ENCODE assay signal across 12 cellular contexts in the genomic region with DNA sequence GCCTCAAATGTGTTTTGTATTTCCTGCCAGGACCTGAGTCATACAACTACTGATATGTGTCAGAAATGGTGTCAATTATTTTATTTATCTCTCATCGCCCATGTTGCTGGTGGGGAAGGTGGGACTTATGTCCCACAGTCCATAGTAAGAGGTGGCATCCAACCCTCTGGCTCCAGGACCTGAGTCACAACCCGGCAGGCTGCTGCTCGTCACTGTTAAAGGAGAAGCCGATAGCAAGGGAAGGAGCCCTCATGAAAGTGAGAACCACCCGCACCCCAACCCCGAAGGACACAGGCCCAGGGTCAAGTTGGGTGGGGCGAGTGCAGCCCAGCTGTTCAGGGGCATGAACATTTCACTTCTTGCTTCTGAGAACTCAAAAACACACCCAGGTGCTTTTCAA.
"Had no signal": no experiment of that assay in that cellular context is flagged by ENCODE, and none has a peak within 500 bp of the region (broad histone marks: within the 10 kb centered on the region; RNA-seq: fewer than 3 reads in every experiment).

No MANE protein-coding gene starts in this region.

- FAIRE-seq: pancreas had no signal

- H3K27me3 ChIP-seq: colonic mucosa, pancreas had no signal

- H3K4me1 ChIP-seq: SJCRH30 had no signal

- DNase-seq: activated CD4-positive, alpha-beta T cell treated with anti-CD3 and anti-CD28 coated beads, Interleukin-2, amount 50 U/mL, for 48 hours; activated gamma-delta T cell; caudate nucleus; colonic mucosa; foreskin melanocyte; left colon; SJCRH30; stimulated activated CD4-positive, alpha-beta T cell treated with anti-CD3 and anti-CD28 coated beads, Interleukin-4, amount 100 ng/mL, for 1 hour; stimulated activated naive CD8-positive, alpha-beta T cell treated with anti-CD3 and anti-CD28 coated beads, Interleukin-15, Interleukin-2, amounts not matched to agents 100 U/mL and 50 U/mL, for 24 hours had no signal

- H3K9me3 ChIP-seq: colonic mucosa, pancreas, SJCRH30 had no signal

- ATAC-seq: activated naive CD4-positive, alpha-beta T cell treated with anti-CD3 and anti-CD28 coated beads, Interleukin-2, amount 50 U/mL, for 72 hours; left colon; pancreas; stimulated activated naive CD8-positive, alpha-beta T cell treated with anti-CD3 and anti-CD28 coated beads, Interleukin-15, Interleukin-2, amounts not matched to agents 100 U/mL and 50 U/mL, for 24 hours had no signal

- H3K4me3 ChIP-seq: colonic mucosa, lung, pancreas, SJCRH30 had no signal

- H3K27ac ChIP-seq: colonic mucosa, pancreas, SJCRH30 had no signal

- H3K36me3 ChIP-seq: colonic mucosa, pancreas, SJCRH30 had no signal
